9 cellular contexts compared by ENCODE assay signal in genomic region chr10:74799840-74800239, GRCh38. TPM values are rescaled to one million over a fixed set of nuclear protein-coding genes. Genes with fewer than 3 reads are reported as not detected.
DNase-seq lines count a peak whose midpoint lies in the region; ATAC-seq and TF ChIP-seq lines count a peak whose summit lies in the region.
"Had no signal": no experiment of that assay in that cellular context is flagged by ENCODE, and none has a peak within 500 bp of the region (broad histone marks: within the 10 kb centered on the region; RNA-seq: fewer than 3 reads in every experiment).

No MANE protein-coding gene starts in this region.

- H3K36me3 Mint-ChIP-seq in activated naive CD4-positive, alpha-beta T cell treated with anti-CD3 and anti-CD28 coated beads, Interleukin-2, amount 50 U/mL, for 72 hours, result no peaks in the 10 kb centered on the region

- H3K9me3 ChIP-seq in lower lobe of right lung, result no peaks in the 10 kb centered on the region
- H3K9me3 ChIP-seq: vagina had no signal

- no peaks in the 10 kb centered on the region for H3K36me3 ChIP-seq in lower lobe of right lung
- H3K36me3 ChIP-seq: vagina had no signal

- no peaks in the 10 kb centered on the region for H3K27me3 ChIP-seq in lower lobe of right lung (ENCODE audit: low read depth)
- H3K27me3 ChIP-seq: vagina had no signal

- intact Hi-C loops in lower lobe of right lung (cut with DNase I), result no loop called here

- peak overlapping the region in 1 of 2 donors; percentile 7 for H3K27ac Mint-ChIP-seq in activated naive CD4-positive, alpha-beta T cell treated with anti-CD3 and anti-CD28 coated beads, Interleukin-2, amount 50 U/mL, for 72 hours

- DNase-seq in DMS53 treated with DMSO at 0.1 percent for 48 hours (lab: John Stamatoyannopoulos, UW; ENCODE audit: unreplicated experiment) (peak; percentile 62), KBM-7 (peak; percentile 68), lower lobe of right lung (no peak), NCI-H1105 (lab: John Stamatoyannopoulos, UW) (no peak), AG20443 (ENCODE audit: low spot score) (no peak), NCI-H1048 (lab: John Stamatoyannopoulos, UW) (no peak)
- DNase-seq in activated naive CD4-positive, alpha-beta T cell treated with anti-CD3 and anti-CD28 coated beads, Interleukin-2, amount 50 U/mL, for 72 hours (ENCODE audit: low spot score in 2 of 2), result peak in 1 of 2 donors; percentile 38

- no peak for TF ChIP-seq CTCF in lower lobe of right lung (IDR thresholded peaks at IDR 0.05)

- no peaks in the 10 kb centered on the region for H3K9me3 Mint-ChIP-seq in activated naive CD4-positive, alpha-beta T cell treated with anti-CD3 and anti-CD28 coated beads, Interleukin-2, amount 50 U/mL, for 72 hours

- no peaks in the 10 kb centered on the region for H3K4me1 ChIP-seq in lower lobe of right lung
- H3K4me1 ChIP-seq: vagina had no signal

- H3K4me3 ChIP-seq in lower lobe of right lung, result no peak overlapping the region
- H3K4me3 ChIP-seq: vagina had no signal

- in situ Hi-C loops in KBM-7 (cut with MboI; ENCODE audit: low pct_unique_long_range_greater_than_20kb, low sequenced_read_pairs), result no loop called here

- ATAC-seq in activated naive CD4-positive, alpha-beta T cell treated with anti-CD3 and anti-CD28 coated beads, Interleukin-2, amount 50 U/mL, for 72 hours, result peak; percentile 95 to 99
- ATAC-seq in lower lobe of right lung (peak; percentile 41 to 48), GM19328 (IDR thresholded peaks at IDR 0.05; ENCODE audit: unreplicated experiment) (no peak)

- H3K27ac ChIP-seq in lower lobe of right lung, result no peak overlapping the region
- H3K27ac ChIP-seq: vagina had no signal

RNA-seq across cellular contexts. Expression of gene KAT6B, which starts 26.6 kb away (rescaled TPM):
- total RNA-seq in activated naive CD4-positive, alpha-beta T cell treated with anti-CD3 and anti-CD28 coated beads, Interleukin-2, amount 50 U/mL, for 72 hours, result 10 to 100 TPM; 19.4 to 27.1 TPM
- 46.3 TPM for total RNA-seq in lower lobe of right lung

Comparison
In these comparisons a context has a peak if more than half of its experiments do, and no peak if none do; other contexts are left out.
1. DNase-seq: peak in DMS53 treated with DMSO at 0.1 percent for 48 hours (single experiment) and KBM-7 (single experiment); none in lower lobe of right lung (single experiment), NCI-H1105 (single experiment), AG20443 (single experiment) and NCI-H1048 (single experiment).